ENCODE assay signal across 13 cellular contexts in the genomic region with DNA sequence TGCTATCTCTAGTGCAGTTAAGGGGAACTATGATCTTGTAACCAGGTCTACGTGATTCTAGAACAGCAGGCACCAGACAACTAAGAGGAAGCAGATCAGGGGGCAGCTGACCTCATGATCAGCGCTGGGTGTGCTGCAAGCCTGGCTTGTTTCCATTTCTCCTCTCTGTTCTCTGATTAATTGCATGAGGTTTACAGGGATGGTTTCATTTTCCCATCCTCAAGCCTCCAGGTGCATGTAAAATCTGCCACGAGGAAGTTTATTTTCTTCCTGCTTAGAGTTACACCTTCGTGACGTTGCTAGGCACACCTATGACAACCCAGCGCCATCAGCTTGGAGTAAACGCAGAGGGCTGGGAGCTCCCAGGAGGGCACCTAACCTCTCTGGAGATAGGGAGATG. TPM values are rescaled to one million over a fixed set of nuclear protein-coding genes. Genes with fewer than 3 reads are reported as not detected.
DNase-seq lines count a peak whose midpoint lies in the region; FAIRE-seq and TF ChIP-seq lines count a peak whose summit lies in the region.
"Had no signal": no experiment of that assay in that cellular context is flagged by ENCODE, and none has a peak within 500 bp of the region (broad histone marks: within the 10 kb centered on the region; RNA-seq: fewer than 3 reads in every experiment).

No MANE protein-coding gene starts in this region.

- DNase-seq in NCI-H1092 treated with DMSO at 0.1 percent for 48 hours (lab: John Stamatoyannopoulos, UW) (peak; percentile 10), NCI-H1092 (lab: John Stamatoyannopoulos, UW) (no peak), RWPE1 (ENCODE audit: low spot score) (no peak), kidney (peak; percentile 76), tibial nerve (ENCODE audit: low spot score in 2 of 2) (peak in 1 of 2 donors; percentile 44), GM03348 (ENCODE audit: low spot score) (no peak), MG63 (no peak), DMS114 treated with DMSO at 0.1 percent for 48 hours (lab: John Stamatoyannopoulos, UW; ENCODE audit: unreplicated experiment) (no peak)
- DNase-seq: cerebellar nuclear complex, H9, right cardiac atrium had no signal

- WGBS in tibial nerve, 2 donors = 69 to 77% methylated on average over 7 of the region's 7 CpGs

- H3K27me3 ChIP-seq in tibial nerve = peaks cover 0 to 6% of the 10 kb centered on the region in 2 donors
- no peaks in the 10 kb centered on the region for H3K27me3 ChIP-seq in MG63

- TF ChIP-seq EP300 in tibial nerve (IDR thresholded peaks at IDR 0.05) = peak; percentile 54 to 71

- CTCF ChIA-PET in RWPE1 (lab: Yijun Ruan, JAX) = interaction anchor here (0.8 kb wide), 1 partner anchor 45 kb away, joined by 3 read pairs; no protein-coding TSS in a partner anchor

- H3K9ac ChIP-seq in kidney (ENCODE audit: low read length in 2 of 2) = no peak overlapping the region

- H3K36me3 ChIP-seq in kidney (ENCODE audit: control insufficient read depth in 1 of 2, insufficient read depth in 2 of 2, low read length in 2 of 2) (no peaks in the 10 kb centered on the region), tibial nerve (no peaks in the 10 kb centered on the region), MG63 (no peaks in the 10 kb centered on the region; the same call in 1 of the 2 replicates)
- H3K36me3 ChIP-seq: SJSA1 had no signal

- H3K4me3 ChIP-seq in kidney (ENCODE audit: low read length in 2 of 2) (no peak overlapping the region), tibial nerve (no peak overlapping the region), MG63 (no peak overlapping the region)
- H3K4me3 ChIP-seq: SJSA1 had no signal

- TF ChIP-seq CTCF in RWPE1 (conservative IDR thresholded peaks at IDR 0.05; ENCODE audit: low read depth) (no peak), kidney (IDR thresholded peaks at IDR 0.05; ENCODE audit: borderline replicate concordance, extremely low read depth, insufficient read depth) (no peak), tibial nerve (IDR thresholded peaks at IDR 0.05) (no peak)

- peaks cover 0 to 2% of the 10 kb centered on the region in 2 donors for H3K4me1 ChIP-seq in kidney (ENCODE audit: control insufficient read depth in 1 of 2, insufficient read depth in 1 of 2, low read depth in 1 of 2, low read length in 2 of 2)
- H3K4me1 ChIP-seq in tibial nerve = peaks cover 0 to 17% (median 5%) of the 10 kb centered on the region in 4 donors

- H3K9me3 ChIP-seq in kidney (ENCODE audit: control insufficient read depth in 1 of 2, low read length in 2 of 2) (no peaks in the 10 kb centered on the region), tibial nerve (no peaks in the 10 kb centered on the region), MG63 (no peaks in the 10 kb centered on the region)
- H3K9me3 ChIP-seq: SJSA1 had no signal

- no peak for FAIRE-seq in kidney (lab: Jason Lieb, UNC)

- no peak for TF ChIP-seq POLR2A in tibial nerve (IDR thresholded peaks at IDR 0.05)

- intact Hi-C loops in kidney (cut with DNase I) = loop anchor here (10.0 kb wide), 1 partner anchor 48 kb away; a partner anchor contains a TSS

- POLR2A ChIA-PET in RWPE1 (lab: Yijun Ruan, JAX; ENCODE audit: low non-redundant PET) = no interaction called here

- peak overlapping the region; percentile 16; the same call in 1 of the 2 replicates for H3K27ac ChIP-seq in RWPE1
- no peak overlapping the region for H3K27ac ChIP-seq in kidney (ENCODE audit: low read depth in 2 of 2, low read length in 2 of 2)
- H3K27ac ChIP-seq in tibial nerve = peak overlapping the region in 2 of 4 donors; percentile 54 to 56
- H3K27ac ChIP-seq: 22Rv1, SJSA1 had no signal

RNA-seq across cellular contexts. Expression of a gene that starts 4.3 kb away (rescaled TPM):
- total RNA-seq in kidney (64.7 TPM), tibial nerve (10 to 100 TPM; 33.0 to 57.2 (median 53.4) TPM)
- 125 TPM for polyA plus RNA-seq in kidney (ENCODE audit: insufficient read depth, low read depth, low replicate concordance)
- total RNA-seq in MG63 (2014; rRNA removed; shearing (Covaris generic); ENCODE audit: low replicate concordance) = 38.1 and 78.4 TPM in 2 replicates

RNA-seq across cellular contexts. Expression of a gene that starts 10.6 kb away (rescaled TPM):
- total RNA-seq in kidney (28.5 TPM), tibial nerve (10 to 100 TPM; 31.9 to 52.1 (median 36.1) TPM)
- 20.6 TPM for polyA plus RNA-seq in kidney (ENCODE audit: insufficient read depth, low read depth, low replicate concordance)
- total RNA-seq in MG63 (2014; rRNA removed; shearing (Covaris generic); ENCODE audit: low replicate concordance) = 4.6 and 4.7 TPM in 2 replicates

RNA-seq across cellular contexts. Expression of a gene that starts 36.4 kb away (rescaled TPM):
- total RNA-seq in kidney = 0.31 TPM
- polyA plus RNA-seq in kidney (ENCODE audit: insufficient read depth, low read depth, low replicate concordance) = not detected
- not detected for total RNA-seq in tibial nerve
- not detected in 2 replicates for total RNA-seq in MG63 (2014; rRNA removed; shearing (Covaris generic); ENCODE audit: low replicate concordance)
- total RNA-seq: H9, right cardiac atrium, SJSA1 had no signal
- polyA plus RNA-seq: right cardiac atrium had no signal

RNA-seq across cellular contexts. Expression of a gene that starts 48.6 kb away (rescaled TPM):
- total RNA-seq in kidney (3.2 TPM), tibial nerve (1 to 10 TPM; 1.3 to 4.5 (median 1.8) TPM)
- polyA plus RNA-seq in kidney (ENCODE audit: insufficient read depth, low read depth, low replicate concordance) = 0.45 TPM
- not detected in 2 replicates for total RNA-seq in MG63 (2014; rRNA removed; shearing (Covaris generic); ENCODE audit: low replicate concordance)
- total RNA-seq: H9, SJSA1 had no signal

RNA-seq across cellular contexts. Expression of a gene that starts 51.2 kb away (rescaled TPM):
- total RNA-seq in kidney (35.0 TPM), tibial nerve (10 to 100 TPM; 25.8 to 45.1 (median 29.7) TPM)
- polyA plus RNA-seq in kidney (ENCODE audit: insufficient read depth, low read depth, low replicate concordance) = 54.1 TPM
- total RNA-seq in MG63 (2014; rRNA removed; shearing (Covaris generic); ENCODE audit: low replicate concordance) = 11.9 and 27.5 TPM in 2 replicates

Comparison
In these comparisons a context has a peak if more than half of its experiments do, and no peak if none do; other contexts are left out.
1. DNase-seq: peak in NCI-H1092 treated with DMSO at 0.1 percent for 48 hours (single experiment) and kidney (single experiment); none in NCI-H1092 (single experiment), RWPE1 (single experiment), GM03348 (single experiment), MG63 (single experiment) and DMS114 treated with DMSO at 0.1 percent for 48 hours (single experiment).